In genomic region chr10:931326-932318, GRCh38 we compare ENCODE assay signal across 1 cellular context.
TF ChIP-seq lines count a peak whose summit lies in the region.

LARP4B (minus strand) TSS chr10:931705; CDS start chr10:885721, 45,984 bp downstream.

TF ChIP-seq in K562, 482 proteins besides CTCF, POLR2A, EP300 and RAD21 (continued from another document):
- TF ChIP-seq CHAMP1 (IDR thresholded peaks at IDR 0.05) (no peak), CREB1 (IDR thresholded peaks at IDR 0.05) (peak; percentile 76), CREB1 (CRISPR knock-in tag; IDR thresholded peaks at IDR 0.05) (peak; percentile 82), GTF2F1 (IDR thresholded peaks at IDR 0.05; ENCODE audit: low read depth, low read length) (0 out of 2 replicates have a peak, but pooled peaks have one; percentile 40), LEF1 (IDR thresholded peaks at IDR 0.05) (no peak), ZNF324 (CRISPR knock-in tag; IDR thresholded peaks at IDR 0.05) (no peak), ZFX (CRISPR knock-in tag; IDR thresholded peaks at IDR 0.05) (peak; percentile 93), YY1 (IDR thresholded peaks at IDR 0.05; ENCODE audit: borderline replicate concordance in 1 of 3, control insufficient read depth in 1 of 3, extremely low read depth in 1 of 3, insufficient read depth in 3 of 3, insufficient read length in 1 of 3, insufficient replicate concordance in 2 of 3, low read depth in 1 of 3, low read length in 2 of 3) (peak; percentile 16 to 85 (median 70)), EGR1 (conservative IDR thresholded peaks at IDR 0.05) (peak; percentile 63), JUND (IDR thresholded peaks at IDR 0.05; ENCODE audit: borderline replicate concordance, low read depth, low read length) (0 out of 2 replicates have a peak, but pooled peaks have one; percentile 19), JUND (tag; IDR thresholded peaks at IDR 0.05; ENCODE audit: borderline replicate concordance, low read depth, low read length) (no peak; the same call in 2 of the 3 replicates), CTBP1 (IDR thresholded peaks at IDR 0.05; ENCODE audit: borderline replicate concordance) (peak; percentile 92), SOX6 (IDR thresholded peaks at IDR 0.05) (peak; percentile 17; the same call in 1 of the 2 replicates), ZBTB7A (IDR thresholded peaks at IDR 0.05; ENCODE audit: borderline replicate concordance, control insufficient read depth, low read depth, low read length) (peak; percentile 99), CBX3 (IDR thresholded peaks at IDR 0.05; ENCODE audit: borderline replicate concordance in 1 of 2, low read length in 2 of 2) (no peak), CBX1 (IDR thresholded peaks at IDR 0.05; ENCODE audit: low read depth) (peak; percentile 23; the same call in 1 of the 2 replicates), SPI1 (IDR thresholded peaks at IDR 0.05; ENCODE audit: borderline replicate concordance, low read depth, low read length) (peak; percentile 62), E2F8 (IDR thresholded peaks at IDR 0.05; ENCODE audit: low read depth, partially characterized antibody) (peak; percentile 76), KDM5B (IDR thresholded peaks at IDR 0.05; ENCODE audit: insufficient replicate concordance, low read depth, low read length) (peak; percentile 49), SP2 (IDR thresholded peaks at IDR 0.05; ENCODE audit: extremely low read depth, low read depth, low read length, poor library complexity, severe bottlenecking) (peak; percentile 53), MBD2 (IDR thresholded peaks at IDR 0.05; ENCODE audit: borderline replicate concordance, low read depth) (peak; percentile 60; the same call in 1 of the 2 replicates), MEIS2 (IDR thresholded peaks at IDR 0.05; ENCODE audit: partially characterized antibody) (peak; percentile 18), SMAD4 (CRISPR knock-in tag; conservative IDR thresholded peaks at IDR 0.05) (peak; percentile 41; the same call in 1 of the 2 replicates)
- TF ChIP-seq, protein P1, sequence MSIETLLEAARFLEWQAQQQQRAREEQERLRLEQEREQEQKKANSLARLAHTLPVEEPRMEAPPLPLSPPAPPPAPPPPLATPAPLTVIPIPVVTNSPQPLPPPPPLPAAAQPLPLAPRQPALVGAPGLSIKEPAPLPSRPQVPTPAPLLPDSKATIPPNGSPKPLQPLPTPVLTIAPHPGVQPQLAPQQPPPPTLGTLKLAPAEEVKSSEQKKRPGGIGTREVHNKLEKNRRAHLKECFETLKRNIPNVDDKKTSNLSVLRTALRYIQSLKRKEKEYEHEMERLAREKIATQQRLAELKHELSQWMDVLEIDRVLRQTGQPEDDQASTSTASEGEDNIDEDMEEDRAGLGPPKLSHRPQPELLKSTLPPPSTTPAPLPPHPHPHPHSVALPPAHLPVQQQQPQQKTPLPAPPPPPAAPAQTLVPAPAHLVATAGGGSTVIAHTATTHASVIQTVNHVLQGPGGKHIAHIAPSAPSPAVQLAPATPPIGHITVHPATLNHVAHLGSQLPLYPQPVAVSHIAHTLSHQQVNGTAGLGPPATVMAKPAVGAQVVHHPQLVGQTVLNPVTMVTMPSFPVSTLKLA (conservative IDR thresholded peaks at IDR 0.05), result peak in 1 of 2 experiments; percentile 72; a peak in 2 of 4 replicates
